18 cellular contexts compared by ENCODE assay signal in the genomic region with DNA sequence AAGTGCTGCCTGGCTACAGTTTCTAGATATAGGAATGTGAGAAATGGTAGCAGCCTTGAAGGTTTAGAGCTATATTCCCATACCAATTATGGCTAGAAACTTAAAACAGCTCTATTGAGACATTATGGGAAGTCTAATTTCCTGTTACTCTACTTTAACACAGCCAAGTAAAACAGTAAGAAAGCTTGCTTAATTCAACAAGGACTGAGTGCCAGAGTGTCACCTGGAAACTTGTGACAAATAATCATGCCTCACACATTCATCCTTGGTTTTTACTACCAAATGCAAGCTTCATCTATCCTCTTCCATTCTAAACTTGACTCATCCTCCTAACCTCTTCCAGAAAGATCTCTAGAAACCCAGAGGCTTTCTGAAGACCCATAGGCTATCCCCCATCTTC. TPM values are rescaled to one million over a fixed set of nuclear protein-coding genes. Genes with fewer than 3 reads are reported as not detected.
DNase-seq lines count a peak whose midpoint lies in the region; ATAC-seq, FAIRE-seq and TF ChIP-seq lines count a peak whose summit lies in the region.
"Had no signal": no experiment of that assay in that cellular context is flagged by ENCODE, and none has a peak within 500 bp of the region (broad histone marks: within the 10 kb centered on the region; RNA-seq: fewer than 3 reads in every experiment).

No MANE protein-coding gene starts in this region.

- FAIRE-seq in D721Med (lab: Jason Lieb, UNC), result no peak

- intact Hi-C loops in activated CD8-positive, alpha-beta T cell treated with anti-CD3 and anti-CD28 coated beads for 36 hours (cut with micrococcal nuclease), result no loop called here

- peaks cover 2% of the 10 kb centered on the region for H3K9me3 Mint-ChIP-seq in activated CD8-positive, alpha-beta T cell treated with anti-CD3 and anti-CD28 coated beads for 36 hours
- H3K9me3 Mint-ChIP-seq in activated CD8-positive, alpha-beta T cell treated with anti-CD3 and anti-CD28 coated beads, Interleukin-2, amount 10 ng/mL, durations not matched to agents 7 days and 5 days (ENCODE audit: insufficient read depth), result no peaks in the 10 kb centered on the region

- H3K27ac Mint-ChIP-seq in activated CD8-positive, alpha-beta T cell treated with anti-CD3 and anti-CD28 coated beads for 36 hours, result peak overlapping the region; percentile 50
- H3K27ac Mint-ChIP-seq in activated CD8-positive, alpha-beta T cell treated with anti-CD3 and anti-CD28 coated beads, Interleukin-2, amount 10 ng/mL, durations not matched to agents 7 days and 5 days, result no peak overlapping the region
- H3K27ac Mint-ChIP-seq: activated CD4-positive, alpha-beta T cell treated with anti-CD3 and anti-CD28 coated beads, Interleukin-2, amount 10 ng/mL, durations not matched to agents 24 days and 14 days had no signal

- no peaks in the 10 kb centered on the region for H3K27me3 Mint-ChIP-seq in activated CD8-positive, alpha-beta T cell treated with anti-CD3 and anti-CD28 coated beads for 36 hours
- H3K27me3 Mint-ChIP-seq in activated CD8-positive, alpha-beta T cell treated with anti-CD3 and anti-CD28 coated beads, Interleukin-2, amount 10 ng/mL, durations not matched to agents 7 days and 5 days (ENCODE audit: low read depth), result no peaks in the 10 kb centered on the region
- H3K27me3 Mint-ChIP-seq: activated CD4-positive, alpha-beta T cell treated with anti-CD3 and anti-CD28 coated beads, Interleukin-2, amount 10 ng/mL, durations not matched to agents 24 days and 14 days had no signal

- no peak for TF ChIP-seq CTCF in activated CD8-positive, alpha-beta T cell treated with anti-CD3 and anti-CD28 coated beads for 36 hours (IDR thresholded peaks at IDR 0.05)
- no peak for TF ChIP-seq CTCF in D721Med (IDR thresholded peaks at IDR 0.05; ENCODE audit: insufficient read depth, missing control alignments)

- no peak for ATAC-seq in activated CD8-positive, alpha-beta T cell treated with anti-CD3 and anti-CD28 coated beads for 36 hours
- no peak for ATAC-seq in activated CD8-positive, alpha-beta T cell treated with anti-CD3 and anti-CD28 coated beads, Interleukin-2, amount 10 ng/mL, durations not matched to agents 7 days and 5 days
- ATAC-seq: upper lobe of right lung had no signal

- no peak for DNase-seq in activated CD8-positive, alpha-beta T cell treated with anti-CD3 and anti-CD28 coated beads for 36 hours
- no peak for DNase-seq in activated CD8-positive, alpha-beta T cell treated with anti-CD3 and anti-CD28 coated beads, Interleukin-2, amount 10 ng/mL, durations not matched to agents 7 days and 5 days
- DNase-seq in astrocyte of the hippocampus (ENCODE audit: low read depth, low spot score) (peak; percentile 10), fibroblast of gingiva (ENCODE audit: low read depth) (peak; percentile 24), pulmonary artery endothelial cell (ENCODE audit: low read depth, low spot score) (peak; percentile 17), D721Med (ENCODE audit: insufficient read length, low spot score) (no peak), NAMALWA (ENCODE audit: low spot score) (no peak), ureter (ENCODE audit: low spot score) (no peak)
- DNase-seq: activated CD4-positive, alpha-beta T cell treated with anti-CD3 and anti-CD28 coated beads, Interleukin-2, amount 10 ng/mL, durations not matched to agents 24 days and 14 days; activated gamma-delta T cell; DND-41; NCI-H1417 treated with DMSO at 0.1 percent for 48 hours; NCI-H510A treated with DMSO at 0.1 percent for 48 hours; NK-92 treated with Interleukin-12 subunit alpha and Interleukin-12 subunit beta, amount 100 ng/mL, for 24 hours; right cardiac atrium; substantia nigra; T-helper 1 cell; upper lobe of right lung had no signal

- peaks cover 67% of the 10 kb centered on the region for H3K36me3 Mint-ChIP-seq in activated CD8-positive, alpha-beta T cell treated with anti-CD3 and anti-CD28 coated beads for 36 hours (ENCODE audit: low read depth)
- H3K36me3 Mint-ChIP-seq in activated CD8-positive, alpha-beta T cell treated with anti-CD3 and anti-CD28 coated beads, Interleukin-2, amount 10 ng/mL, durations not matched to agents 7 days and 5 days (ENCODE audit: low read depth), result peaks cover 56% of the 10 kb centered on the region

- H3K4me1 Mint-ChIP-seq in activated CD8-positive, alpha-beta T cell treated with anti-CD3 and anti-CD28 coated beads for 36 hours (ENCODE audit: low read depth), result peaks cover 32% of the 10 kb centered on the region
- H3K4me1 Mint-ChIP-seq in activated CD8-positive, alpha-beta T cell treated with anti-CD3 and anti-CD28 coated beads, Interleukin-2, amount 10 ng/mL, durations not matched to agents 7 days and 5 days (ENCODE audit: low read depth), result peaks cover 2% of the 10 kb centered on the region

- CTCF ChIA-PET in activated CD8-positive, alpha-beta T cell treated with anti-CD3 and anti-CD28 coated beads for 36 hours (lab: Charles Lee), result interaction anchor here (1.2 kb wide), 1 partner anchor 11 kb away, joined by 3 read pairs; no protein-coding TSS in a partner anchor
- CTCF ChIA-PET in activated CD8-positive, alpha-beta T cell treated with anti-CD3 and anti-CD28 coated beads, Interleukin-2, amount 10 ng/mL, durations not matched to agents 7 days and 5 days (lab: Charles Lee), result interaction anchor here (0.6 kb wide), 1 partner anchor 14 kb away, joined by 3 read pairs; no protein-coding TSS in a partner anchor

- H3K4me3 Mint-ChIP-seq in activated CD8-positive, alpha-beta T cell treated with anti-CD3 and anti-CD28 coated beads for 36 hours, result no peak overlapping the region
- H3K4me3 Mint-ChIP-seq in activated CD8-positive, alpha-beta T cell treated with anti-CD3 and anti-CD28 coated beads, Interleukin-2, amount 10 ng/mL, durations not matched to agents 7 days and 5 days, result no peak overlapping the region
- H3K4me3 Mint-ChIP-seq: activated CD4-positive, alpha-beta T cell treated with anti-CD3 and anti-CD28 coated beads, Interleukin-2, amount 10 ng/mL, durations not matched to agents 24 days and 14 days had no signal

- POLR2A ChIA-PET in activated CD8-positive, alpha-beta T cell treated with anti-CD3 and anti-CD28 coated beads for 36 hours (lab: Charles Lee), result no interaction called here
- POLR2A ChIA-PET in activated CD8-positive, alpha-beta T cell treated with anti-CD3 and anti-CD28 coated beads, Interleukin-2, amount 10 ng/mL, durations not matched to agents 7 days and 5 days (lab: Charles Lee), result no interaction called here

RNA-seq across cellular contexts. Expression of a gene that starts 41.7 kb away (rescaled TPM):
- total RNA-seq in activated CD8-positive, alpha-beta T cell treated with anti-CD3 and anti-CD28 coated beads for 36 hours, result 100 to 1,000 TPM; 102 to 110 TPM
- total RNA-seq in activated CD8-positive, alpha-beta T cell treated with anti-CD3 and anti-CD28 coated beads, Interleukin-2, amount 10 ng/mL, durations not matched to agents 7 days and 5 days, result 10 to 100 TPM; 87.7 to 92.2 TPM
- total RNA-seq in pulmonary artery endothelial cell, result 60.8 and 70.2 TPM in 2 replicates
- 123 TPM for total RNA-seq in ureter

Comparison
In these comparisons a context has a peak if more than half of its experiments do, and no peak if none do; other contexts are left out.
1. DNase-seq: peak in astrocyte of the hippocampus (single experiment), fibroblast of gingiva (single experiment) and pulmonary artery endothelial cell (single experiment); none in activated CD8-positive, alpha-beta T cell treated with anti-CD3 and anti-CD28 coated beads for 36 hours (single experiment), activated CD8-positive, alpha-beta T cell treated with anti-CD3 and anti-CD28 coated beads, Interleukin-2, amount 10 ng/mL, durations not matched to agents 7 days and 5 days (single experiment), D721Med (single experiment), NAMALWA (single experiment) and ureter (single experiment).